28 cellular contexts compared by ENCODE assay signal in the genomic region with DNA sequence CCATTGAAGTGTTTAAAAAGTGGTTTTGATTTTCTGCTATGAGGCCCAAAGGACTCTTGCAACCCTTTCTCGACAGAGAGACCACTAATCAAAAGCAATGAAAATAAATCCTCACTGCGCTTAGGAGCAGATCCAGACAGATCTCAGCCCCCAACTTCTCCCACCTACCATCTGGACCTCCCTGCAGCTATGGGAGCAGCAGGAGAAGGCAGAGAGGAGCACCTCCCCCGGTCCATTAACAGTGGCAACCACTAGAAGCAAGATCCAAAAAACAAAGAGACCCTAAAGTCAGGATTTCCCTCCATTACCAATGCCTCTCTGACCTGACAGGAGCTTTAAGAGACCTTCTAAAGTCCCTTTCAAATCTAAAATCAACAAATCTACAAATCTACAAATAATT.
"Had no signal": no experiment of that assay in that cellular context is flagged by ENCODE, and none has a peak within 500 bp of the region (broad histone marks: within the 10 kb centered on the region; RNA-seq: fewer than 3 reads in every experiment).

No MANE protein-coding gene starts in this region.

- H3K4me1 ChIP-seq: breast epithelium, esophagus muscularis mucosa, heart right ventricle, left lung, lower lobe of right lung, right lobe of liver, upper lobe of left lung had no signal

- H3K27me3 ChIP-seq: breast epithelium, esophagus muscularis mucosa, foreskin keratinocyte, heart right ventricle, left lung, neutrophil, right lobe of liver, upper lobe of left lung had no signal

- H3K4me3 ChIP-seq: breast epithelium, esophagus muscularis mucosa, heart right ventricle, left lung, lower lobe of right lung, right lobe of liver, thoracic aorta, upper lobe of left lung had no signal

- H3K27ac ChIP-seq: breast epithelium, esophagus muscularis mucosa, foreskin keratinocyte, heart right ventricle, left lung, lower lobe of right lung, neutrophil, right lobe of liver, thoracic aorta, upper lobe of left lung had no signal

- H3K36me3 Mint-ChIP-seq: activated naive CD4-positive, alpha-beta T cell treated with anti-CD3 and anti-CD28 coated beads, Interleukin-2, amount 50 U/mL, for 72 hours; stimulated activated effector memory CD8-positive, alpha-beta T cell treated with anti-CD3 and anti-CD28 coated beads, Interleukin-12 subunit alpha, Interleukin-12 subunit beta, amount 100 ng/mL, for 72 hours had no signal

- H3K9me3 Mint-ChIP-seq: activated B cell treated with CpG ODN at 0.5 μM for 24 hours; endodermal cell; T-helper 1 cell treated with Interleukin-12 subunit alpha and Interleukin-12 subunit beta and Interleukin-4 antibody, amounts not matched to agents 30 μg/mL and 1 μg/mL, for 36 hours had no signal

- H3K9me3 ChIP-seq: breast epithelium, esophagus muscularis mucosa, heart right ventricle, left lung, lower lobe of right lung, neutrophil, right lobe of liver, thoracic aorta, upper lobe of left lung had no signal

- H3K36me3 ChIP-seq: breast epithelium, esophagus muscularis mucosa, heart right ventricle, left lung, lower lobe of right lung, neutrophil, right lobe of liver, thoracic aorta, upper lobe of left lung had no signal

- H3K4me3 Mint-ChIP-seq: activated B cell treated with CpG ODN at 0.5 μM for 24 hours; activated T-cell treated with anti-CD3 and anti-CD28 coated beads, Interleukin-2, amount 50 U/mL, for 72 hours; central memory CD8-positive, alpha-beta T cell; dendritic cell treated with granulocyte-macrophage colony-stimulating factor and Interleukin-4, amounts not matched to agents 40 ng/mL and 50 ng/mL, for 4 days; endodermal cell; natural killer cell; stimulated activated effector memory CD8-positive, alpha-beta T cell treated with anti-CD3 and anti-CD28 coated beads, Interleukin-12 subunit alpha, Interleukin-12 subunit beta, amount 100 ng/mL, for 72 hours; stimulated activated naive CD8-positive, alpha-beta T cell treated with anti-CD3 and anti-CD28 coated beads, Interleukin-15, Interleukin-2, amounts not matched to agents 100 ng/mL and 50 ng/mL, for 24 hours; T-helper 1 cell treated with Interleukin-12 subunit alpha and Interleukin-12 subunit beta and Interleukin-4 antibody, amounts not matched to agents 30 μg/mL and 1 μg/mL, for 36 hours had no signal

- DNase-seq: activated B cell treated with CpG ODN at 0.5 μM for 24 hours; activated CD4-positive, alpha-beta T cell treated with anti-CD3 and anti-CD28 coated beads, Interleukin-2, amount 50 U/mL, for 4 hours; activated naive CD4-positive, alpha-beta T cell; activated T-cell treated with anti-CD3 and anti-CD28 coated beads for 4 hours; activated T-cell treated with anti-CD3 and anti-CD28 coated beads, Interleukin-2, amount 50 U/mL, for 72 hours; endodermal cell; foreskin keratinocyte; heart right ventricle; kidney glomerular epithelial cell; left lung; lower lobe of right lung; mesenchymal stem cell; natural killer cell; right lobe of liver; stimulated activated CD4-positive, alpha-beta T cell treated with anti-CD3 and anti-CD28 coated beads, Interleukin-12 subunit alpha, Interleukin-12 subunit beta, amount 100 ng/mL, for 4 hours; stimulated activated CD4-positive, alpha-beta T cell treated with anti-CD3 and anti-CD28 coated beads, Interleukin-4, amount 100 ng/mL, for 24 hours; T1000; upper lobe of left lung had no signal

- H3K27me3 Mint-ChIP-seq: activated B cell treated with CpG ODN at 0.5 μM for 24 hours; dendritic cell treated with granulocyte-macrophage colony-stimulating factor and Interleukin-4, amounts not matched to agents 40 ng/mL and 50 ng/mL, for 4 days had no signal

- H3K4me1 Mint-ChIP-seq: central memory CD8-positive, alpha-beta T cell; natural killer cell had no signal

- H3K27ac Mint-ChIP-seq: activated B cell treated with CpG ODN at 0.5 μM for 24 hours; activated naive CD4-positive, alpha-beta T cell treated with anti-CD3 and anti-CD28 coated beads, Interleukin-2, amount 50 U/mL, for 72 hours; activated T-cell treated with anti-CD3 and anti-CD28 coated beads, Interleukin-2, amount 50 U/mL, for 72 hours; dendritic cell treated with granulocyte-macrophage colony-stimulating factor and Interleukin-4, amounts not matched to agents 40 ng/mL and 50 ng/mL, for 4 days; endodermal cell; natural killer cell; stimulated activated effector memory CD8-positive, alpha-beta T cell treated with anti-CD3 and anti-CD28 coated beads, Interleukin-12 subunit alpha, Interleukin-12 subunit beta, amount 100 ng/mL, for 72 hours; stimulated activated naive CD8-positive, alpha-beta T cell treated with anti-CD3 and anti-CD28 coated beads, Interleukin-15, Interleukin-2, amounts not matched to agents 100 ng/mL and 50 ng/mL, for 24 hours; T-helper 1 cell treated with Interleukin-12 subunit alpha and Interleukin-12 subunit beta and Interleukin-4 antibody, amounts not matched to agents 30 μg/mL and 1 μg/mL, for 36 hours had no signal
